Comparison of ENCODE assay signal across 25 cellular contexts in genomic region chr7:54180796-54181195, GRCh38.
DNase-seq lines count a peak whose midpoint lies in the region; ATAC-seq, FAIRE-seq and TF ChIP-seq lines count a peak whose summit lies in the region.
"Had no signal": no experiment of that assay in that cellular context is flagged by ENCODE, and none has a peak within 500 bp of the region (broad histone marks: within the 10 kb centered on the region; RNA-seq: fewer than 3 reads in every experiment).

No MANE protein-coding gene starts in this region.

- H3K4me3 Mint-ChIP-seq in H9 = no peak overlapping the region
- no peak overlapping the region for H3K4me3 Mint-ChIP-seq in stimulated activated naive CD8-positive, alpha-beta T cell treated with anti-CD3 and anti-CD28 coated beads, Interleukin-15, amount 100 ng/mL, for 72 hours
- H3K4me3 Mint-ChIP-seq: CD14-positive monocyte; CD4-positive, alpha-beta T cell; CD8-positive, alpha-beta memory T cell had no signal

- H3K36me3 Mint-ChIP-seq in H9 (ENCODE audit: insufficient read depth in 1 of 3, low read depth in 3 of 3) = no peaks in the 10 kb centered on the region; a peak in 2 of 7 replicates
- H3K36me3 Mint-ChIP-seq: CD14-positive monocyte; CD8-positive, alpha-beta memory T cell had no signal

- H3K36me3 ChIP-seq in bronchial epithelial cell (ENCODE audit: control insufficient read depth, insufficient read depth, low read length) (no peaks in the 10 kb centered on the region), keratinocyte (ENCODE audit: control insufficient read depth in 2 of 2, extremely low read depth in 1 of 2, insufficient read depth in 2 of 2, low read length in 2 of 2) (no peaks in the 10 kb centered on the region)
- H3K36me3 ChIP-seq: BE2C; BLaER1 treated with 17β-estradiol and CSF1 and Interleukin-3, amounts not matched to agents 10 nM and 100 nM had no signal

- H3K4me1 Mint-ChIP-seq in H9 = peaks cover 17 to 18% of the 10 kb centered on the region in 2 experiments
- H3K4me1 Mint-ChIP-seq in stimulated activated naive CD8-positive, alpha-beta T cell treated with anti-CD3 and anti-CD28 coated beads, Interleukin-15, amount 100 ng/mL, for 72 hours = no peaks in the 10 kb centered on the region
- H3K4me1 Mint-ChIP-seq: CD14-positive monocyte; CD8-positive, alpha-beta memory T cell had no signal

- H2BK5ac ChIP-seq in H9 (ENCODE audit: insufficient read length, low read length) = no peak overlapping the region

- no peak overlapping the region for H3T11ph ChIP-seq in H9 (ENCODE audit: low read length)

- no peak overlapping the region for H2AK5ac ChIP-seq in H9 (ENCODE audit: insufficient read length, low read length)

- H3K27me3 ChIP-seq in H9 (ENCODE audit: insufficient read depth, low read length) (no peaks in the 10 kb centered on the region), bronchial epithelial cell (ENCODE audit: control insufficient read depth, insufficient read depth, low read length) (no peaks in the 10 kb centered on the region), keratinocyte (ENCODE audit: control insufficient read depth, extremely low read depth, insufficient read depth, low read length) (no peaks in the 10 kb centered on the region)
- H3K27me3 ChIP-seq: BE2C; BLaER1 treated with 17β-estradiol and CSF1 and Interleukin-3, amounts not matched to agents 10 nM and 100 nM had no signal

- H2BK120ac ChIP-seq in H9 (ENCODE audit: low read depth, low read length, poor library complexity, severe bottlenecking) = no peak overlapping the region

- H3K56ac ChIP-seq in H9 (ENCODE audit: insufficient read length, low read depth, low read length) = no peak overlapping the region

- H3K4ac ChIP-seq in H9 (ENCODE audit: low read depth, low read length) = no peak overlapping the region

- WGBS in H9 (ENCODE audit: extremely low coverage, insufficient read length, low lambda C conversion rate) = no CpG with 5 or more reads among the region's 2 CpGs

- no peak overlapping the region for H2BK12ac ChIP-seq in H9 (ENCODE audit: insufficient read length, low read depth, low read length)

- no peak overlapping the region for H4K8ac ChIP-seq in H9 (replicated peaks; ENCODE audit: insufficient read length, low read depth, low read length)

- no peak overlapping the region for H3K9ac ChIP-seq in H9 (ENCODE audit: extremely low read depth, insufficient read length, low read length)
- H3K9ac ChIP-seq in keratinocyte (ENCODE audit: control insufficient read depth, extremely low read depth, insufficient read depth, low read length) = no peak overlapping the region
- H3K9ac ChIP-seq: BLaER1 treated with 17β-estradiol and CSF1 and Interleukin-3, amounts not matched to agents 10 nM and 100 nM had no signal

- H3K79me1 ChIP-seq in H9 (ENCODE audit: insufficient read depth, low read depth, low read length, poor library complexity, severe bottlenecking) = no peaks in the 10 kb centered on the region

- no peak overlapping the region for H4K91ac ChIP-seq in H9 (ENCODE audit: insufficient read length, low read depth, low read length)

- H3K27ac ChIP-seq in H9 (ENCODE audit: insufficient read length, low read depth, low read length) (no peak overlapping the region), RWPE1 (no peak overlapping the region), keratinocyte (ENCODE audit: control insufficient read depth, insufficient read depth, low read length) (peak overlapping the region; percentile 61)
- H3K27ac ChIP-seq: A549; BLaER1 treated with 17β-estradiol and CSF1 and Interleukin-3, amounts not matched to agents 10 nM and 100 nM had no signal

- CTCF ChIA-PET in RWPE1 (lab: Yijun Ruan, JAX) = no interaction called here

- H3K23me2 ChIP-seq in H9 (ENCODE audit: insufficient read length, low read depth, low read length, poor library complexity, severe bottlenecking) = no peaks in the 10 kb centered on the region

- peak overlapping the region; percentile 60; the same call in 1 of the 2 replicates for H2BK15ac ChIP-seq in H9 (ENCODE audit: low read depth, low read length)

- H3K9me3 Mint-ChIP-seq in H9 = no peaks in the 10 kb centered on the region; a peak in 1 of 5 replicates
- H3K9me3 Mint-ChIP-seq in stimulated activated naive CD8-positive, alpha-beta T cell treated with anti-CD3 and anti-CD28 coated beads, Interleukin-15, amount 100 ng/mL, for 72 hours = peaks cover 29 to 52% of the 10 kb centered on the region in 2 donors

- H3K4me2 ChIP-seq in H9 (ENCODE audit: insufficient read depth, insufficient read length, low read length) (no peak overlapping the region), keratinocyte (ENCODE audit: control insufficient read depth, extremely low read depth, insufficient read depth, low read depth, low read length) (peak overlapping the region; percentile 38)
- H3K4me2 ChIP-seq: A549 had no signal

- ATAC-seq in HG02571 (IDR thresholded peaks at IDR 0.05; ENCODE audit: unreplicated experiment) = no peak
- ATAC-seq in stimulated activated naive CD8-positive, alpha-beta T cell treated with anti-CD3 and anti-CD28 coated beads, Interleukin-15, amount 100 ng/mL, for 72 hours = no peak
- ATAC-seq: A549, GM12878 had no signal

- H3K4me1 ChIP-seq in H9 (ENCODE audit: insufficient read depth, low read length) (no peaks in the 10 kb centered on the region), keratinocyte (ENCODE audit: control insufficient read depth, extremely low read depth, insufficient read depth, low read length) (peaks cover 30% of the 10 kb centered on the region)
- H3K4me1 ChIP-seq: A549, BE2C had no signal

- no peak overlapping the region for H4K5ac ChIP-seq in H9 (ENCODE audit: insufficient read length, low read depth, low read length)

- no peak for DNase-seq in H9
- peak; percentile 70 for DNase-seq in RWPE1 (ENCODE audit: low spot score)
- DNase-seq in bronchial epithelial cell (ENCODE audit: low read depth) = peak; percentile 27
- DNase-seq in keratinocyte (ENCODE audit: low read depth, low spot score) = peak; percentile 23
- no peak for DNase-seq in NCI-H2081 treated with DMSO at 0.1 percent for 48 hours (lab: John Stamatoyannopoulos, UW)
- DNase-seq in stimulated activated naive CD8-positive, alpha-beta T cell treated with anti-CD3 and anti-CD28 coated beads, Interleukin-15, amount 100 ng/mL, for 72 hours = no peak
- DNase-seq: 8988T; ACHN; AML-193; BE2C; CD4-positive, alpha-beta T cell; CD8-positive, alpha-beta memory T cell; DMS 273 treated with DMSO at 0.1 percent for 48 hours; DMS79; EL; GDM1; GOT3; HCEC 1CT had no signal

- H3K79me2 ChIP-seq in H9 (ENCODE audit: insufficient read depth, low read length) = no peaks in the 10 kb centered on the region
- H3K79me2 ChIP-seq in keratinocyte (ENCODE audit: control insufficient read depth, insufficient read depth, low read length) = no peaks in the 10 kb centered on the region

- no peak overlapping the region for H2BK20ac ChIP-seq in H9 (ENCODE audit: low read depth, low read length, poor library complexity, severe bottlenecking)

- no peak overlapping the region for H3K27ac Mint-ChIP-seq in H9
- no peak overlapping the region for H3K27ac Mint-ChIP-seq in stimulated activated naive CD8-positive, alpha-beta T cell treated with anti-CD3 and anti-CD28 coated beads, Interleukin-15, amount 100 ng/mL, for 72 hours
- H3K27ac Mint-ChIP-seq: CD14-positive monocyte; CD4-positive, alpha-beta T cell; CD8-positive, alpha-beta memory T cell had no signal

- no peak for FAIRE-seq in bronchial epithelial cell (lab: Jason Lieb, UNC)
- FAIRE-seq in keratinocyte (lab: Jason Lieb, UNC) = peak; percentile 95
- FAIRE-seq: A549, D721Med, GM12878, H54 had no signal

- POLR2A ChIA-PET in RWPE1 (lab: Yijun Ruan, JAX; ENCODE audit: low non-redundant PET) = no interaction called here

- dilution Hi-C loops in keratinocyte (cut with MboI; ENCODE audit: extremely low pct_ligation_motif_present, low sequenced_read_pairs) = no loop called here

- no peak for TF ChIP-seq CTCF in H9 (conservative IDR thresholded peaks at IDR 0.05)
- no peak for TF ChIP-seq CTCF in RWPE1 (conservative IDR thresholded peaks at IDR 0.05; ENCODE audit: low read depth)
- TF ChIP-seq CTCF in bronchial epithelial cell (IDR thresholded peaks at IDR 0.05; ENCODE audit: insufficient read depth, low read length, severe bottlenecking) = no peak
- TF ChIP-seq CTCF in keratinocyte (optimal IDR thresholded peaks at IDR 0.05 in 1 of 3, IDR thresholded peaks at IDR 0.05 in 1 of 3, conservative IDR thresholded peaks at IDR 0.05 in 1 of 3; ENCODE audit: extremely low read depth in 1 of 3, insufficient read depth in 2 of 3, low read length in 3 of 3) = no peak

- H3K27me3 Mint-ChIP-seq in H9 (ENCODE audit: low read depth) = peaks cover 6% of the 10 kb centered on the region; the same call in 1 of the 2 replicates
- no peaks in the 10 kb centered on the region for H3K27me3 Mint-ChIP-seq in stimulated activated naive CD8-positive, alpha-beta T cell treated with anti-CD3 and anti-CD28 coated beads, Interleukin-15, amount 100 ng/mL, for 72 hours
- H3K27me3 Mint-ChIP-seq: CD4-positive, alpha-beta T cell had no signal

- H3K18ac ChIP-seq in H9 (ENCODE audit: insufficient read length, low read depth, low read length) = no peak overlapping the region

- H3K9me3 ChIP-seq in H9 (ENCODE audit: control insufficient read depth, low read depth, low read length) = no peaks in the 10 kb centered on the region
- no peaks in the 10 kb centered on the region for H3K9me3 ChIP-seq in keratinocyte (ENCODE audit: control insufficient read depth, low read depth, low read length)
- H3K9me3 ChIP-seq: A549; BE2C; BLaER1 treated with 17β-estradiol and CSF1 and Interleukin-3, amounts not matched to agents 10 nM and 100 nM had no signal

- no peaks in the 10 kb centered on the region for H3K9me1 ChIP-seq in keratinocyte (ENCODE audit: control insufficient read depth, extremely low read depth, insufficient read depth, low read length)

- H3K23ac ChIP-seq in H9 (ENCODE audit: insufficient read length, low read depth, low read length) = no peak overlapping the region

- H3K4me3 ChIP-seq in bronchial epithelial cell (ENCODE audit: low read depth, low read length) (no peak overlapping the region), keratinocyte (ENCODE audit: control insufficient read depth in 2 of 3, extremely low read depth in 1 of 3, insufficient read depth in 2 of 3, low read depth in 1 of 3, low read length in 3 of 3) (no peak overlapping the region)
- H3K4me3 ChIP-seq: A549; BLaER1 treated with 17β-estradiol and CSF1 and Interleukin-3, amounts not matched to agents 10 nM and 100 nM; GM12878 had no signal

- no peak overlapping the region for H2AFZ ChIP-seq in H9 (ENCODE audit: low read length)
- peak overlapping the region; percentile 61 for H2AFZ ChIP-seq in keratinocyte (ENCODE audit: control insufficient read depth, low read length)

- H3K14ac ChIP-seq in H9 (ENCODE audit: insufficient read depth, low read length) = no peak overlapping the region

- no peaks in the 10 kb centered on the region for H4K20me1 ChIP-seq in H9 (ENCODE audit: control insufficient read depth, insufficient read depth, insufficient read length)
- no peaks in the 10 kb centered on the region for H4K20me1 ChIP-seq in keratinocyte (ENCODE audit: control insufficient read depth, extremely low read depth, insufficient read depth, low read length)
- H4K20me1 ChIP-seq: BLaER1 treated with 17β-estradiol and CSF1 and Interleukin-3, amounts not matched to agents 10 nM and 100 nM had no signal

Comparison
In these comparisons a context has a peak if more than half of its experiments do, and no peak if none do; other contexts are left out.
1. DNase-seq: peak in RWPE1 (single experiment), bronchial epithelial cell (single experiment) and keratinocyte (single experiment); none in H9 (single experiment), NCI-H2081 treated with DMSO at 0.1 percent for 48 hours (single experiment) and stimulated activated naive CD8-positive, alpha-beta T cell treated with anti-CD3 and anti-CD28 coated beads, Interleukin-15, amount 100 ng/mL, for 72 hours (0 of 2).